Comparison of ENCODE assay signal across 2 cellular contexts in genomic region chr1:236090741-236091147, GRCh38.
A peak's percentile ranks its signal among the peaks of the same experiment; 100 is the strongest.
TF ChIP-seq lines count a peak whose summit lies in the region.

No MANE protein-coding gene starts in this region.

TF ChIP-seq in IMR-90, 13 proteins besides CTCF, POLR2A, EP300 and RAD21:
- TF ChIP-seq MAFK (IDR thresholded peaks at IDR 0.05; ENCODE audit: low read depth, low read length) = no peak
- no peak for TF ChIP-seq RFX5 (IDR thresholded peaks at IDR 0.05; ENCODE audit: low read depth, low read length)
- no peak for TF ChIP-seq SMC3 (IDR thresholded peaks at IDR 0.05; ENCODE audit: low read depth, low read length)
- TF ChIP-seq RCOR1 (IDR thresholded peaks at IDR 0.05; ENCODE audit: insufficient replicate concordance, low read length) = no peak
- peak; percentile 32; the same call in 1 of the 2 replicates for TF ChIP-seq CEBPB (IDR thresholded peaks at IDR 0.05; ENCODE audit: low read depth, low read length)
- no peak for TF ChIP-seq CHD1 (IDR thresholded peaks at IDR 0.05; ENCODE audit: low read depth, low read length)
TF ChIP-seq in IMR-90: peak in this region for 1.

TF ChIP-seq in liver, 16 proteins besides CTCF, POLR2A, EP300 and RAD21:
- no peak for TF ChIP-seq YY1 (IDR thresholded peaks at IDR 0.05)
- peak; percentile 34 for TF ChIP-seq NR2F2 (IDR thresholded peaks at IDR 0.05)
- peak; percentile 14 to 22 for TF ChIP-seq RXRA (IDR thresholded peaks at IDR 0.05)
